In the genomic region with DNA sequence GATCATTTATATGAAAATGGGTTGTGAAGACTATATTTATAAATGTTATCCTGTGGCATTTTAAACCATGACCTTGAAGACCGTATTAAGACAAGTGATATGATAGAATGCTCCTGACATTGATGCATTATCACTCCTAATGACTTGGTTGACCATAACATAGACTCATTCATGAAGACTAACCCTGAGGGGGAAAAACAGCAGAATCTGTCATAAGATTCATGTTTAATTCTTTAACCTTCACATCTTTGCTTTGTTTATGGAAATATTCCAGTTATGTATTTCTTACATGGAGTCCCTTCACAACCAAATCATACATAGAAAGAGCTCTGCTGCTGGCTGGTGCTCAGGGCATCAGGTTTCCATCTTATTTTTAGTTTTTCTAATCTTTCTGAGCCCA, we compare ENCODE assay signal across 23 cellular contexts.
"Had no signal": no experiment of that assay in that cellular context is flagged by ENCODE, and none has a peak within 500 bp of the region (broad histone marks: within the 10 kb centered on the region; RNA-seq: fewer than 3 reads in every experiment).

No MANE protein-coding gene starts in this region.

- H3K9me3 ChIP-seq: gastroesophageal sphincter, left lung, lower lobe of right lung, mucosa of descending colon had no signal

- H3K4me3 Mint-ChIP-seq: mesothelial cell of epicardium, naive B cell had no signal

- DNase-seq: dermis blood vessel endothelial cell; dorsolateral prefrontal cortex; effector CD4-positive, alpha-beta T cell; effector memory CD4-positive, alpha-beta T cell; erythroblast; esophagus squamous epithelium; foreskin fibroblast; glutamatergic neuron; head of caudate nucleus; heart right ventricle; hippocampal formation; left cardiac atrium; left lung; left ventricle myocardium superior; lower lobe of right lung; mesenchymal stem cell; mucosa of descending colon; naive B cell had no signal

- H3K36me3 ChIP-seq: esophagus squamous epithelium, gastroesophageal sphincter, heart right ventricle, left lung, lower lobe of right lung had no signal

- H3K27ac ChIP-seq: coronary artery, dorsolateral prefrontal cortex, epithelial cell of prostate, esophagus squamous epithelium, gastroesophageal sphincter, heart right ventricle, left lung, lower lobe of right lung had no signal

- H3K36me3 Mint-ChIP-seq: mesothelial cell of epicardium, naive B cell had no signal

- ATAC-seq: esophagus mucosa, gastroesophageal sphincter, heart right ventricle, left cardiac atrium, left lung, left ventricle myocardium superior, lower lobe of right lung, mucosa of descending colon had no signal

- H3K9me3 Mint-ChIP-seq: mesothelial cell of epicardium had no signal

- H3K4me1 Mint-ChIP-seq: mesothelial cell of epicardium, naive B cell had no signal

- H3K27me3 ChIP-seq: dorsolateral prefrontal cortex, esophagus squamous epithelium, gastroesophageal sphincter, heart right ventricle, left lung had no signal

- H3K27ac Mint-ChIP-seq: mesothelial cell of epicardium, naive B cell had no signal

- H3K4me1 ChIP-seq: esophagus squamous epithelium, gastroesophageal sphincter, heart right ventricle, left lung, lower lobe of right lung had no signal

- H3K4me3 ChIP-seq: coronary artery, dorsolateral prefrontal cortex, esophagus squamous epithelium, gastroesophageal sphincter, heart right ventricle, left lung, lower lobe of right lung, mucosa of descending colon had no signal
